Comparison of ENCODE assay signal across 10 cellular contexts in genomic region chr12:124625867-124626675, GRCh38. TPM values are rescaled to one million over a fixed set of nuclear protein-coding genes. Genes with fewer than 3 reads are reported as not detected.
DNase-seq lines count a peak whose midpoint lies in the region; ATAC-seq and TF ChIP-seq lines count a peak whose summit lies in the region.
"Had no signal": no experiment of that assay in that cellular context is flagged by ENCODE, and none has a peak within 500 bp of the region (broad histone marks: within the 10 kb centered on the region; RNA-seq: fewer than 3 reads in every experiment).

No MANE protein-coding gene starts in this region.

- peak; percentile 48 to 52 (median 48) for ATAC-seq in natural killer cell
- no peak for ATAC-seq in stimulated activated naive CD8-positive, alpha-beta T cell treated with anti-CD3 and anti-CD28 coated beads, Interleukin-15, Interleukin-2, amounts not matched to agents 100 U/mL and 50 U/mL, for 24 hours
- ATAC-seq in activated naive CD8-positive, alpha-beta T cell treated with anti-CD3 and anti-CD28 coated beads, Interleukin-2, amount 50 U/mL, for 24 hours: no peak
- ATAC-seq in activated naive CD4-positive, alpha-beta T cell treated with anti-CD3 and anti-CD28 coated beads, Interleukin-2, amount 50 U/mL, for 72 hours: no peak

- H3K4me3 ChIP-seq in Peyer's patch: no peak overlapping the region

- peaks cover 0 to 15% (median 3%) of the 10 kb centered on the region in 4 donors for H3K4me1 ChIP-seq in Peyer's patch

- TF ChIP-seq CTCF in Peyer's patch (IDR thresholded peaks at IDR 0.05) (no peak), natural killer cell (IDR thresholded peaks at IDR 0.05) (no peak)

- H3K27ac ChIP-seq in Peyer's patch: peak overlapping the region in 3 of 4 donors; percentile 69 to 84 (median 77)

- H3K27ac Mint-ChIP-seq in natural killer cell: peak overlapping the region in 1 of 2 donors; percentile 66
- H3K27ac Mint-ChIP-seq in activated naive CD8-positive, alpha-beta T cell treated with anti-CD3 and anti-CD28 coated beads, Interleukin-2, amount 50 U/mL, for 24 hours: no peak overlapping the region
- no peak overlapping the region for H3K27ac Mint-ChIP-seq in activated naive CD4-positive, alpha-beta T cell treated with anti-CD3 and anti-CD28 coated beads, Interleukin-2, amount 50 U/mL, for 72 hours

- no peaks in the 10 kb centered on the region for H3K36me3 ChIP-seq in Peyer's patch

- intact Hi-C loops in natural killer cell (cut with micrococcal nuclease): no loop called here

- peaks cover 0 to 3% of the 10 kb centered on the region in 2 donors for H3K27me3 Mint-ChIP-seq in natural killer cell (ENCODE audit: low read depth in 2 of 2)
- H3K27me3 Mint-ChIP-seq in activated naive CD8-positive, alpha-beta T cell treated with anti-CD3 and anti-CD28 coated beads, Interleukin-2, amount 50 U/mL, for 24 hours: no peaks in the 10 kb centered on the region

- TF ChIP-seq POLR2A in Peyer's patch (IDR thresholded peaks at IDR 0.05) (peak; percentile 22 to 27), erythroblast (IDR thresholded peaks at IDR 0.05; ENCODE audit: low read length) (no peak)

- no peaks in the 10 kb centered on the region for H3K9me3 Mint-ChIP-seq in natural killer cell
- no peaks in the 10 kb centered on the region for H3K9me3 Mint-ChIP-seq in activated naive CD8-positive, alpha-beta T cell treated with anti-CD3 and anti-CD28 coated beads, Interleukin-2, amount 50 U/mL, for 24 hours
- H3K9me3 Mint-ChIP-seq in activated naive CD4-positive, alpha-beta T cell treated with anti-CD3 and anti-CD28 coated beads, Interleukin-2, amount 50 U/mL, for 72 hours: peaks cover 0 to 4% of the 10 kb centered on the region in 2 donors

- H3K4me3 Mint-ChIP-seq in natural killer cell: no peak overlapping the region
- H3K4me3 Mint-ChIP-seq in activated naive CD8-positive, alpha-beta T cell treated with anti-CD3 and anti-CD28 coated beads, Interleukin-2, amount 50 U/mL, for 24 hours: no peak overlapping the region

- H3K36me3 Mint-ChIP-seq in natural killer cell: no peaks in the 10 kb centered on the region
- no peaks in the 10 kb centered on the region for H3K36me3 Mint-ChIP-seq in activated naive CD8-positive, alpha-beta T cell treated with anti-CD3 and anti-CD28 coated beads, Interleukin-2, amount 50 U/mL, for 24 hours (ENCODE audit: low read depth)
- no peaks in the 10 kb centered on the region for H3K36me3 Mint-ChIP-seq in activated naive CD4-positive, alpha-beta T cell treated with anti-CD3 and anti-CD28 coated beads, Interleukin-2, amount 50 U/mL, for 72 hours

- peaks cover 0 to 3% (median 0%) of the 10 kb centered on the region in 4 donors for H3K9me3 ChIP-seq in Peyer's patch

- DNase-seq in CD1c-positive myeloid dendritic cell (ENCODE audit: extremely low spot score): peak; percentile 83
- peak in 2 of 3 donors; percentile 90 to 91 for DNase-seq in Peyer's patch
- DNase-seq in erythroblast (lab: John Stamatoyannopoulos, UW): peak; percentile 36 to 43
- peak; percentile 18 for DNase-seq in natural killer cell
- no peak for DNase-seq in middle frontal gyrus (ENCODE audit: extremely low spot score, low spot score)
- no peak for DNase-seq in stimulated activated naive CD8-positive, alpha-beta T cell treated with anti-CD3 and anti-CD28 coated beads, Interleukin-15, Interleukin-2, amounts not matched to agents 100 U/mL and 50 U/mL, for 24 hours
- DNase-seq in activated naive CD8-positive, alpha-beta T cell treated with anti-CD3 and anti-CD28 coated beads, Interleukin-2, amount 50 U/mL, for 24 hours: no peak
- DNase-seq in activated naive CD4-positive, alpha-beta T cell treated with anti-CD3 and anti-CD28 coated beads, Interleukin-2, amount 50 U/mL, for 72 hours (ENCODE audit: low spot score in 2 of 2): no peak
- DNase-seq: DMS79 treated with DMSO at 0.1 percent for 48 hours, NCI-H146 had no signal

- H3K4me1 Mint-ChIP-seq in natural killer cell: peaks cover 0 to 6% of the 10 kb centered on the region in 2 donors
- no peaks in the 10 kb centered on the region for H3K4me1 Mint-ChIP-seq in activated naive CD8-positive, alpha-beta T cell treated with anti-CD3 and anti-CD28 coated beads, Interleukin-2, amount 50 U/mL, for 24 hours

- H3K27me3 ChIP-seq in Peyer's patch: no peaks in the 10 kb centered on the region

RNA-seq across cellular contexts. Expression of gene NCOR2, which starts 58.7 kb away (rescaled TPM):
- total RNA-seq in Peyer's patch (100 to 1,000 TPM; 105 to 330 (median 148) TPM), natural killer cell (100 to 1,000 TPM; 109 to 126 (median 125) TPM)
- total RNA-seq in activated naive CD4-positive, alpha-beta T cell treated with anti-CD3 and anti-CD28 coated beads, Interleukin-2, amount 50 U/mL, for 72 hours: 100 to 1,000 TPM in 1 of 2 donors, 10 to 100 TPM in 1; 66.8 to 125 TPM

Comparison
In these comparisons a context has a peak if more than half of its experiments do, and no peak if none do; other contexts are left out.
1. DNase-seq: peak in CD1c-positive myeloid dendritic cell (single experiment), Peyer's patch (2 of 3), erythroblast (2 of 2) and natural killer cell (single experiment); none in middle frontal gyrus (single experiment), stimulated activated naive CD8-positive, alpha-beta T cell treated with anti-CD3 and anti-CD28 coated beads, Interleukin-15, Interleukin-2, amounts not matched to agents 100 U/mL and 50 U/mL, for 24 hours (single experiment), activated naive CD8-positive, alpha-beta T cell treated with anti-CD3 and anti-CD28 coated beads, Interleukin-2, amount 50 U/mL, for 24 hours (single experiment) and activated naive CD4-positive, alpha-beta T cell treated with anti-CD3 and anti-CD28 coated beads, Interleukin-2, amount 50 U/mL, for 72 hours (0 of 2).
2. ATAC-seq: peak in natural killer cell (3 of 3); none in stimulated activated naive CD8-positive, alpha-beta T cell treated with anti-CD3 and anti-CD28 coated beads, Interleukin-15, Interleukin-2, amounts not matched to agents 100 U/mL and 50 U/mL, for 24 hours (single experiment), activated naive CD8-positive, alpha-beta T cell treated with anti-CD3 and anti-CD28 coated beads, Interleukin-2, amount 50 U/mL, for 24 hours (single experiment) and activated naive CD4-positive, alpha-beta T cell treated with anti-CD3 and anti-CD28 coated beads, Interleukin-2, amount 50 U/mL, for 72 hours (0 of 2).